ENCODE assay signal across 25 cellular contexts in the genomic region with DNA sequence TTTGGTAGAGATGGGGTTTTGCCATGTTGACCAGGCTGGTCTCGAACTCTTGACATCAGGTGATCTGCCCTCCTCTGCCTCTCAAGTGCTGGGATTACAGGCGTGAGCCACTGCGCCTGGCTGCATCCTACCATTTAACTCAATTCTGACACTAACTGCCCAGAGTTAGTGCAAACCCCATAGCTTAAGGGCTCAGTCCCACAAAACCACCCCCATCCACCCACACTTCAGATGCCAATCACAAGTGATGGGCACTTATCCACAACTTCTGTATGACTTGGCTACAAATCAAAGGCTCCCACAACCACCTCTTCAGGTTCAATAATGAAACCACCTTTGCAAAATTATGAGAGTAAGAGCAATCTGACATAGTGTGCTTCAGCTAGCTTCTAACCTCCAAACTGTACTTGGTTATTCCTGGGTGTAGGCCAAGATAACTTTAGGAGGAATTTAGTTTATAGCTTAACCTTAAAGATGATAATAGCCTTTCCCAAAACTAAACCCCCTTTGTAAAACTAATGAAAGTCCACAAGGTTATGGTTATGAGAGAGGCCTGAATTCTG.
"Had no signal": no experiment of that assay in that cellular context is flagged by ENCODE, and none has a peak within 500 bp of the region (broad histone marks: within the 10 kb centered on the region; RNA-seq: fewer than 3 reads in every experiment).

No MANE protein-coding gene starts in this region.

- H3K36me3 ChIP-seq: left ventricle myocardium inferior, pancreas, prostate gland, stomach, thyroid gland had no signal

- ATAC-seq: left cardiac atrium; naive thymus-derived CD8-positive, alpha-beta T cell; pancreas; right cardiac atrium; sciatic nerve; stimulated activated naive B cell treated with anti-CD40 and anti-IgM and Interleukin-4, amounts not matched to agents 10 μg/mL and 1 μg/mL and 100 μg/mL, for 72 hours; stimulated activated naive CD8-positive, alpha-beta T cell treated with anti-CD3 and anti-CD28 coated beads, Interleukin-15, Interleukin-2, amounts not matched to agents 100 U/mL and 50 U/mL, for 24 hours had no signal

- H3K27ac ChIP-seq: left ventricle myocardium inferior, pancreas, prostate gland, skin epidermis, stomach, testis, thyroid gland had no signal

- H3K4me3 ChIP-seq: left ventricle myocardium inferior, pancreas, prostate gland, skin epidermis, stomach, testis, thyroid gland had no signal

- H3K27me3 ChIP-seq: pancreas, stomach, testis, thyroid gland had no signal

- H3K4me1 ChIP-seq: pancreas, prostate gland, stomach, thyroid gland had no signal

- H3K9me3 ChIP-seq: left ventricle myocardium inferior, pancreas, prostate gland, stomach, testis, thyroid gland had no signal

- FAIRE-seq: keratinocyte, pancreas had no signal

- DNase-seq: hippocampal formation; kidney glomerular epithelial cell; left cardiac atrium; left ventricle myocardium inferior; mammary epithelial cell; mesenchymal stem cell; naive thymus-derived CD8-positive, alpha-beta T cell; nucleus accumbens; pancreas; posterior cingulate gyrus; retina; right cardiac atrium; stimulated activated CD4-positive, alpha-beta T cell treated with anti-CD3 and anti-CD28 coated beads, Interleukin-12 subunit alpha, Interleukin-12 subunit beta, amount 100 ng/mL, for 4 hours; stimulated activated CD4-positive, alpha-beta T cell treated with anti-CD3 and anti-CD28 coated beads, Interleukin-15, amount 100 ng/mL, for 24 hours; stimulated activated CD4-positive, alpha-beta T cell treated with anti-CD3 and anti-CD28 coated beads, Interleukin-2, amount 100 ng/mL, for 24 hours; stimulated activated CD4-positive, alpha-beta T cell treated with anti-CD3 and anti-CD28 coated beads, Interleukin-4, amount 100 ng/mL, for 1 hour; stimulated activated naive B cell treated with anti-CD40 and anti-IgM and Interleukin-4, amounts not matched to agents 10 μg/mL and 1 μg/mL and 100 μg/mL, for 72 hours; stimulated activated naive CD8-positive, alpha-beta T cell treated with anti-CD3 and anti-CD28 coated beads, Interleukin-15, Interleukin-2, amounts not matched to agents 100 U/mL and 50 U/mL, for 24 hours; stomach; testis; thyroid gland had no signal
